ENCODE assay signal across 17 cellular contexts in the genomic region with DNA sequence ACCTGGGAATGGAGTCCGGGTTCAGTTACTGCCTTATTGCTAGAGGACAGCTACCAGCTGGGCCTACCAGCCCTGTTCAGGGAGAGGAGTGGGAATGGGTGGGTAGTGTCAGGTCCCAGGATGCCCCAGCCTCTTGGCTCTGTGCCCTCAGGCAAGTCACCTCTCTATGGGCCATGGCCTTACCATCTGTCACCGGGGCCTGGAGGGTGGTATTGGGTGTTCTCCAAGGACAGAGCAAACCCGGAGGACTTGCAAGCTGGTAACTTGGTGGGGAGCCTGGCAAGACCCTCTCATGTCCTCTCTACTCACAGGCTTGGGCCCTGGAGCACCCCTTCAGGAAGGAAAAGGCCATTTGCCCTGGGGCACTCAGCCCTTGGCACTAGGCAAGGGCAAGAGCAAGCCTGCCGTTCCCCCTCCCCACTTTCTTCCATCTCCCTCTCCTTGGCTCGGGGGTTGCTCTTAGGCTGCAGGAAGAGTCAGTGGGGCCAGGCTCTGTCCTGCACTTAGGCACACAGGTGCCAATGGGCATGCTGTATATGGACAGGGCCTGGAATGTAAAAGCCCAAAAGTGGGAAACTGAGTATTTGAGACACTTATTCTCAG.
"Had no signal": no experiment of that assay in that cellular context is flagged by ENCODE, and none has a peak within 500 bp of the region (broad histone marks: within the 10 kb centered on the region; RNA-seq: fewer than 3 reads in every experiment).

No MANE protein-coding gene starts in this region.

- H3K27ac Mint-ChIP-seq: nephron progenitor cell, type B pancreatic cell had no signal

- H3K9me3 Mint-ChIP-seq: naive B cell, nephron progenitor cell, type B pancreatic cell had no signal

- H3K27ac ChIP-seq: heart left ventricle, neutrophil, sigmoid colon, skin epidermis, suprapubic skin, thyroid gland had no signal

- ATAC-seq: esophagus mucosa, heart left ventricle, left colon had no signal

- DNase-seq: effector memory CD4-positive, alpha-beta T cell; heart left ventricle; hippocampal formation; left colon; mesendoderm; naive B cell; nephron progenitor cell; sigmoid colon; stimulated activated CD4-positive, alpha-beta T cell treated with anti-CD3 and anti-CD28 coated beads, Interleukin-2, amount 100 ng/mL, for 24 hours; stimulated activated CD4-positive, alpha-beta T cell treated with anti-CD3 and anti-CD28 coated beads, Interleukin-4, amount 100 ng/mL, for 4 hours; stimulated activated naive CD4-positive, alpha-beta T cell; thyroid gland had no signal

- H3K27me3 Mint-ChIP-seq: naive B cell, type B pancreatic cell had no signal

- H3K4me3 Mint-ChIP-seq: nephron progenitor cell had no signal

- H3K9me3 ChIP-seq: heart left ventricle, neutrophil, sigmoid colon, suprapubic skin, thyroid gland had no signal
